Comparison of ENCODE assay signal across 16 cellular contexts in the genomic region with DNA sequence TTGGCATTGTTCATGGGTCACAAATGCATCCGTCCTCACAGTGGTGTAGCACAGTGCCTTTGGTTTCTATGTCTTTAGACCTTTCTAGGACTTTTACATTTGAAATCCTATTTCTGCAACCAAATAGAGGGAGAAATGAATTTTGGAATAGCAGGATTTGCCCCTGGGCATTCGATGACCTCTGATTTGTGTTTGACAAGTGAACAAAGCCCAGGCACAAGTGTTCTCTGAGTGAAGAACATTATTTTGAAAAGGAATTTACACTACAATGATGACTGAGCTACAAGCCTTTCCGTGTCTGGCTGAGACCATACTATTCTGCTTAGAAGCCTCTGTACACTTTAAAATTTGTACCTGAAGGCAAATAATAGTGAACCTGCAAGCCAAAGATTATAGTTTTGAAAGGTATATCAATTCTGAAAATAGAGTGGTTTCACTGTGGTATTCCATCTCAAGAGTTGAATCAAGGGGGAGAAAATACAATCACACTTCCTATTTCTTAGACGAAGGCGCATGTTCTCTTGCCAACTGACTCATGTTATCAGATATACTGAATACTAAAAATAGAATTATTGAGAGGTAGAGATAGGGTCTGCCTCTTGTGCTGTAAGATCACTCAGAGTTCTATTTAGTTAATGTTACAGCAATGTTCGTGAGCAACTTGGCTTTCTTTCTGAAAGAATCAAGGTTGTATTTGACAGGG.
DNase-seq lines count a peak whose midpoint lies in the region; ATAC-seq lines count a peak whose summit lies in the region.
"Had no signal": no experiment of that assay in that cellular context is flagged by ENCODE, and none has a peak within 500 bp of the region (broad histone marks: within the 10 kb centered on the region; RNA-seq: fewer than 3 reads in every experiment).

No MANE protein-coding gene starts in this region.

- peak; percentile 11 for DNase-seq in dedifferentiated amniotic fluid mesenchymal stem cell (ENCODE audit: extremely low spot score)
- no peak for DNase-seq in NCI-H2029 (lab: John Stamatoyannopoulos, UW)
- DNase-seq in H7, result no peak
- no peak for DNase-seq in NCI-H1436 (lab: John Stamatoyannopoulos, UW)
- DNase-seq: activated CD4-positive, alpha-beta T cell treated with anti-CD3 and anti-CD28 coated beads, Interleukin-2, amount 10 ng/mL, durations not matched to agents 24 days and 14 days; anterior cingulate cortex; hypothalamus; MM.1S; NCI-H2171 treated with DMSO at 0.1 percent for 48 hours; SIG-M5; spleen had no signal

- ATAC-seq in GM18499 (IDR thresholded peaks at IDR 0.05; ENCODE audit: insufficient read depth, unreplicated experiment) (peak; percentile 62), GM21367 (IDR thresholded peaks at IDR 0.05; ENCODE audit: unreplicated experiment) (peak; percentile 32), HG03159 (IDR thresholded peaks at IDR 0.05; ENCODE audit: unreplicated experiment) (peak; percentile 43)

- no peaks in the 10 kb centered on the region for H3K36me3 ChIP-seq in H7 (replicated peaks; ENCODE audit: control insufficient read depth, insufficient read depth, low read length)

- no peaks in the 10 kb centered on the region for H3K27me3 ChIP-seq in H7 (ENCODE audit: control insufficient read depth, insufficient read depth, low read length)
- H3K27me3 ChIP-seq: spleen, suprapubic skin had no signal

- no peak overlapping the region for H3K4me3 ChIP-seq in H7 (ENCODE audit: insufficient read depth, low read depth, low read length)
- H3K4me3 ChIP-seq: coronary artery, spleen, suprapubic skin had no signal
